ENCODE assay signal across 1 cellular context in the genomic region with DNA sequence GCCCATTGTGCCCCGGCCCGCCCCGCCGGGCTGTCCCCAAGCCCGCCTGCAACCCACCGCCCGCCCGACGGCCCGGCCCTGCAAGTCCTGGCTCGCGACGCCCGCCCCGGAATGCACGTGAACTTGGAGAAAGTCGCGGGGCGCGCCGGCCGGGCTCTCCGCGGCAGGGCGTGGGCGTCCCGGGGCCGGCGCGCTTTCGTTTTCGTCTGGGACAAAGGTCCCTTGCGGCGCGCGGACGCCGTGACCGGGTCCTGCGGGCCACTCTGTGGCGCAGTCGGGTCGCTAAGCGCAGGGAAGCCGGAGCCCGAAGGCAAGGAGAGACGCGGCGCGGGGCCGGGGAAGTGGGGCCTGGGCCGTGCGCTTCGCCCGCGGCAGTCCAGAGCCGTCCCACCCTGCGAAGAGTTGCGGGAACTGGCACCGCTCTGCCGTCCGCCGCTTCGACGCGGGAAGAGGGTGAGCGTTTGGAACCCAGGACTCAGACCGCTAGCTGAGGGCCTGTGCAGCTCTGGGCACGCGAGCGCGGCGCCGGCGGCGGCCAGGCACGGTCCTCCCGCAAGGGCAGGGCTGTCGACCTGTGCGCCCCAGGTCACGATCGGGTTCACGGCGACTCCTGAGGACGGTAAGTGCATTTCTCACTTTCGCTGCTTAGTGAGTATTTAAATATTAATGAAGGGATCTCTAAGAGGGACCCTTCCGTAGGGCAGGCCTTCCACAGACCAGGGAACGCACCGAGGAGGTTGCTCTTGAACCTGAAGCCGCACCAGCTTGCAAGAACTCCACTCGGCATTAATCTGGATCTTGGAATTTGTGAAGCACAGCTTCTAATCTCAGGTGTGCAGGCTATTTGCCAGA.
TF ChIP-seq lines count a peak whose summit lies in the region.

No MANE protein-coding gene starts in this region.

TF ChIP-seq in HepG2, 621 proteins besides CTCF, POLR2A, EP300 and RAD21 (continues in another document):
- TF ChIP-seq, protein P1, sequence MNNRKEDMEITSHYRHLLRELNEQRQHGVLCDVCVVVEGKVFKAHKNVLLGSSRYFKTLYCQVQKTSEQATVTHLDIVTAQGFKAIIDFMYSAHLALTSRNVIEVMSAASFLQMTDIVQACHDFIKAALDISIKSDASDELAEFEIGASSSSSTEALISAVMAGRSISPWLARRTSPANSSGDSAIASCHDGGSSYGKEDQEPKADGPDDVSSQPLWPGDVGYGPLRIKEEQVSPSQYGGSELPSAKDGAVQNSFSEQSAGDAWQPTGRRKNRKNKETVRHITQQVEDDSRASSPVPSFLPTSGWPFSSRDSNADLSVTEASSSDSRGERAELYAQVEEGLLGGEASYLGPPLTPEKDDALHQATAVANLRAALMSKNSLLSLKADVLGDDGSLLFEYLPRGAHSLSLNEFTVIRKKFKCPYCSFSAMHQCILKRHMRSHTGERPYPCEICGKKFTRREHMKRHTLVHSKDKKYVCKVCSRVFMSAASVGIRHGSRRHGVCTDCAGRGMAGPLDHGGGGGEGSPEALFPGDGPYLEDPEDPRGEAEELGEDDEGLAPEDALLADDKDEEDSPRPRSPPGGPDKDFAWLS (CRISPR knock-in tag; IDR thresholded peaks at IDR 0.05; ENCODE audit: borderline replicate concordance): no peak
- TF ChIP-seq, protein P2, sequence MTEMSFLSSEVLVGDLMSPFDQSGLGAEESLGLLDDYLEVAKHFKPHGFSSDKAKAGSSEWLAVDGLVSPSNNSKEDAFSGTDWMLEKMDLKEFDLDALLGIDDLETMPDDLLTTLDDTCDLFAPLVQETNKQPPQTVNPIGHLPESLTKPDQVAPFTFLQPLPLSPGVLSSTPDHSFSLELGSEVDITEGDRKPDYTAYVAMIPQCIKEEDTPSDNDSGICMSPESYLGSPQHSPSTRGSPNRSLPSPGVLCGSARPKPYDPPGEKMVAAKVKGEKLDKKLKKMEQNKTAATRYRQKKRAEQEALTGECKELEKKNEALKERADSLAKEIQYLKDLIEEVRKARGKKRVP (CRISPR knock-in tag; IDR thresholded peaks at IDR 0.05): no peak
- TF ChIP-seq, protein P3, sequence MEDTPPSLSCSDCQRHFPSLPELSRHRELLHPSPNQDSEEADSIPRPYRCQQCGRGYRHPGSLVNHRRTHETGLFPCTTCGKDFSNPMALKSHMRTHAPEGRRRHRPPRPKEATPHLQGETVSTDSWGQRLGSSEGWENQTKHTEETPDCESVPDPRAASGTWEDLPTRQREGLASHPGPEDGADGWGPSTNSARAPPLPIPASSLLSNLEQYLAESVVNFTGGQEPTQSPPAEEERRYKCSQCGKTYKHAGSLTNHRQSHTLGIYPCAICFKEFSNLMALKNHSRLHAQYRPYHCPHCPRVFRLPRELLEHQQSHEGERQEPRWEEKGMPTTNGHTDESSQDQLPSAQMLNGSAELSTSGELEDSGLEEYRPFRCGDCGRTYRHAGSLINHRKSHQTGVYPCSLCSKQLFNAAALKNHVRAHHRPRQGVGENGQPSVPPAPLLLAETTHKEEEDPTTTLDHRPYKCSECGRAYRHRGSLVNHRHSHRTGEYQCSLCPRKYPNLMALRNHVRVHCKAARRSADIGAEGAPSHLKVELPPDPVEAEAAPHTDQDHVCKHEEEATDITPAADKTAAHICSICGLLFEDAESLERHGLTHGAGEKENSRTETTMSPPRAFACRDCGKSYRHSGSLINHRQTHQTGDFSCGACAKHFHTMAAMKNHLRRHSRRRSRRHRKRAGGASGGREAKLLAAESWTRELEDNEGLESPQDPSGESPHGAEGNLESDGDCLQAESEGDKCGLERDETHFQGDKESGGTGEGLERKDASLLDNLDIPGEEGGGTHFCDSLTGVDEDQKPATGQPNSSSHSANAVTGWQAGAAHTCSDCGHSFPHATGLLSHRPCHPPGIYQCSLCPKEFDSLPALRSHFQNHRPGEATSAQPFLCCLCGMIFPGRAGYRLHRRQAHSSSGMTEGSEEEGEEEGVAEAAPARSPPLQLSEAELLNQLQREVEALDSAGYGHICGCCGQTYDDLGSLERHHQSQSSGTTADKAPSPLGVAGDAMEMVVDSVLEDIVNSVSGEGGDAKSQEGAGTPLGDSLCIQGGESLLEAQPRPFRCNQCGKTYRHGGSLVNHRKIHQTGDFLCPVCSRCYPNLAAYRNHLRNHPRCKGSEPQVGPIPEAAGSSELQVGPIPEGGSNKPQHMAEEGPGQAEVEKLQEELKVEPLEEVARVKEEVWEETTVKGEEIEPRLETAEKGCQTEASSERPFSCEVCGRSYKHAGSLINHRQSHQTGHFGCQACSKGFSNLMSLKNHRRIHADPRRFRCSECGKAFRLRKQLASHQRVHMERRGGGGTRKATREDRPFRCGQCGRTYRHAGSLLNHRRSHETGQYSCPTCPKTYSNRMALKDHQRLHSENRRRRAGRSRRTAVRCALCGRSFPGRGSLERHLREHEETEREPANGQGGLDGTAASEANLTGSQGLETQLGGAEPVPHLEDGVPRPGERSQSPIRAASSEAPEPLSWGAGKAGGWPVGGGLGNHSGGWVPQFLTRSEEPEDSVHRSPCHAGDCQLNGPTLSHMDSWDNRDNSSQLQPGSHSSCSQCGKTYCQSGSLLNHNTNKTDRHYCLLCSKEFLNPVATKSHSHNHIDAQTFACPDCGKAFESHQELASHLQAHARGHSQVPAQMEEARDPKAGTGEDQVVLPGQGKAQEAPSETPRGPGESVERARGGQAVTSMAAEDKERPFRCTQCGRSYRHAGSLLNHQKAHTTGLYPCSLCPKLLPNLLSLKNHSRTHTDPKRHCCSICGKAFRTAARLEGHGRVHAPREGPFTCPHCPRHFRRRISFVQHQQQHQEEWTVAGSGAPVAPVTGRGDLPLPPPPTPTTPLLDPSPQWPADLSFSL (CRISPR knock-in tag; IDR thresholded peaks at IDR 0.05): no peak
- TF ChIP-seq, protein P4, sequence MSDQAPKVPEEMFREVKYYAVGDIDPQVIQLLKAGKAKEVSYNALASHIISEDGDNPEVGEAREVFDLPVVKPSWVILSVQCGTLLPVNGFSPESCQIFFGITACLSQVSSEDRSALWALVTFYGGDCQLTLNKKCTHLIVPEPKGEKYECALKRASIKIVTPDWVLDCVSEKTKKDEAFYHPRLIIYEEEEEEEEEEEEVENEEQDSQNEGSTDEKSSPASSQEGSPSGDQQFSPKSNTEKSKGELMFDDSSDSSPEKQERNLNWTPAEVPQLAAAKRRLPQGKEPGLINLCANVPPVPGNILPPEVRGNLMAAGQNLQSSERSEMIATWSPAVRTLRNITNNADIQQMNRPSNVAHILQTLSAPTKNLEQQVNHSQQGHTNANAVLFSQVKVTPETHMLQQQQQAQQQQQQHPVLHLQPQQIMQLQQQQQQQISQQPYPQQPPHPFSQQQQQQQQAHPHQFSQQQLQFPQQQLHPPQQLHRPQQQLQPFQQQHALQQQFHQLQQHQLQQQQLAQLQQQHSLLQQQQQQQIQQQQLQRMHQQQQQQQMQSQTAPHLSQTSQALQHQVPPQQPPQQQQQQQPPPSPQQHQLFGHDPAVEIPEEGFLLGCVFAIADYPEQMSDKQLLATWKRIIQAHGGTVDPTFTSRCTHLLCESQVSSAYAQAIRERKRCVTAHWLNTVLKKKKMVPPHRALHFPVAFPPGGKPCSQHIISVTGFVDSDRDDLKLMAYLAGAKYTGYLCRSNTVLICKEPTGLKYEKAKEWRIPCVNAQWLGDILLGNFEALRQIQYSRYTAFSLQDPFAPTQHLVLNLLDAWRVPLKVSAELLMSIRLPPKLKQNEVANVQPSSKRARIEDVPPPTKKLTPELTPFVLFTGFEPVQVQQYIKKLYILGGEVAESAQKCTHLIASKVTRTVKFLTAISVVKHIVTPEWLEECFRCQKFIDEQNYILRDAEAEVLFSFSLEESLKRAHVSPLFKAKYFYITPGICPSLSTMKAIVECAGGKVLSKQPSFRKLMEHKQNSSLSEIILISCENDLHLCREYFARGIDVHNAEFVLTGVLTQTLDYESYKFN (CRISPR knock-in tag; conservative IDR thresholded peaks at IDR 0.05): no peak
- no peak for TF ChIP-seq ZKSCAN1 (IDR thresholded peaks at IDR 0.05; ENCODE audit: low read length)
- no peak for TF ChIP-seq MTF1 (CRISPR knock-in tag; IDR thresholded peaks at IDR 0.05)
- no peak for TF ChIP-seq ZNF235 (CRISPR knock-in tag; IDR thresholded peaks at IDR 0.05; ENCODE audit: borderline replicate concordance)
- TF ChIP-seq, protein P5, sequence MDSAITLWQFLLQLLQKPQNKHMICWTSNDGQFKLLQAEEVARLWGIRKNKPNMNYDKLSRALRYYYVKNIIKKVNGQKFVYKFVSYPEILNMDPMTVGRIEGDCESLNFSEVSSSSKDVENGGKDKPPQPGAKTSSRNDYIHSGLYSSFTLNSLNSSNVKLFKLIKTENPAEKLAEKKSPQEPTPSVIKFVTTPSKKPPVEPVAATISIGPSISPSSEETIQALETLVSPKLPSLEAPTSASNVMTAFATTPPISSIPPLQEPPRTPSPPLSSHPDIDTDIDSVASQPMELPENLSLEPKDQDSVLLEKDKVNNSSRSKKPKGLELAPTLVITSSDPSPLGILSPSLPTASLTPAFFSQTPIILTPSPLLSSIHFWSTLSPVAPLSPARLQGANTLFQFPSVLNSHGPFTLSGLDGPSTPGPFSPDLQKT (CRISPR knock-in tag; IDR thresholded peaks at IDR 0.05; ENCODE audit: borderline replicate concordance): no peak
- TF ChIP-seq KLF9 (CRISPR knock-in tag; IDR thresholded peaks at IDR 0.05; ENCODE audit: low read depth): no peak
- TF ChIP-seq ZNF446 (CRISPR knock-in tag; IDR thresholded peaks at IDR 0.05): no peak
- TF ChIP-seq ZNF777 (CRISPR knock-in tag; IDR thresholded peaks at IDR 0.05): peak; percentile 82
- TF ChIP-seq, protein P6, sequence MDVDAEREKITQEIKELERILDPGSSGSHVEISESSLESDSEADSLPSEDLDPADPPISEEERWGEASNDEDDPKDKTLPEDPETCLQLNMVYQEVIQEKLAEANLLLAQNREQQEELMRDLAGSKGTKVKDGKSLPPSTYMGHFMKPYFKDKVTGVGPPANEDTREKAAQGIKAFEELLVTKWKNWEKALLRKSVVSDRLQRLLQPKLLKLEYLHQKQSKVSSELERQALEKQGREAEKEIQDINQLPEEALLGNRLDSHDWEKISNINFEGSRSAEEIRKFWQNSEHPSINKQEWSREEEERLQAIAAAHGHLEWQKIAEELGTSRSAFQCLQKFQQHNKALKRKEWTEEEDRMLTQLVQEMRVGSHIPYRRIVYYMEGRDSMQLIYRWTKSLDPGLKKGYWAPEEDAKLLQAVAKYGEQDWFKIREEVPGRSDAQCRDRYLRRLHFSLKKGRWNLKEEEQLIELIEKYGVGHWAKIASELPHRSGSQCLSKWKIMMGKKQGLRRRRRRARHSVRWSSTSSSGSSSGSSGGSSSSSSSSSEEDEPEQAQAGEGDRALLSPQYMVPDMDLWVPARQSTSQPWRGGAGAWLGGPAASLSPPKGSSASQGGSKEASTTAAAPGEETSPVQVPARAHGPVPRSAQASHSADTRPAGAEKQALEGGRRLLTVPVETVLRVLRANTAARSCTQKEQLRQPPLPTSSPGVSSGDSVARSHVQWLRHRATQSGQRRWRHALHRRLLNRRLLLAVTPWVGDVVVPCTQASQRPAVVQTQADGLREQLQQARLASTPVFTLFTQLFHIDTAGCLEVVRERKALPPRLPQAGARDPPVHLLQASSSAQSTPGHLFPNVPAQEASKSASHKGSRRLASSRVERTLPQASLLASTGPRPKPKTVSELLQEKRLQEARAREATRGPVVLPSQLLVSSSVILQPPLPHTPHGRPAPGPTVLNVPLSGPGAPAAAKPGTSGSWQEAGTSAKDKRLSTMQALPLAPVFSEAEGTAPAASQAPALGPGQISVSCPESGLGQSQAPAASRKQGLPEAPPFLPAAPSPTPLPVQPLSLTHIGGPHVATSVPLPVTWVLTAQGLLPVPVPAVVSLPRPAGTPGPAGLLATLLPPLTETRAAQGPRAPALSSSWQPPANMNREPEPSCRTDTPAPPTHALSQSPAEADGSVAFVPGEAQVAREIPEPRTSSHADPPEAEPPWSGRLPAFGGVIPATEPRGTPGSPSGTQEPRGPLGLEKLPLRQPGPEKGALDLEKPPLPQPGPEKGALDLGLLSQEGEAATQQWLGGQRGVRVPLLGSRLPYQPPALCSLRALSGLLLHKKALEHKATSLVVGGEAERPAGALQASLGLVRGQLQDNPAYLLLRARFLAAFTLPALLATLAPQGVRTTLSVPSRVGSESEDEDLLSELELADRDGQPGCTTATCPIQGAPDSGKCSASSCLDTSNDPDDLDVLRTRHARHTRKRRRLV (CRISPR knock-in tag; IDR thresholded peaks at IDR 0.05): no peak
- TF ChIP-seq, protein P7, sequence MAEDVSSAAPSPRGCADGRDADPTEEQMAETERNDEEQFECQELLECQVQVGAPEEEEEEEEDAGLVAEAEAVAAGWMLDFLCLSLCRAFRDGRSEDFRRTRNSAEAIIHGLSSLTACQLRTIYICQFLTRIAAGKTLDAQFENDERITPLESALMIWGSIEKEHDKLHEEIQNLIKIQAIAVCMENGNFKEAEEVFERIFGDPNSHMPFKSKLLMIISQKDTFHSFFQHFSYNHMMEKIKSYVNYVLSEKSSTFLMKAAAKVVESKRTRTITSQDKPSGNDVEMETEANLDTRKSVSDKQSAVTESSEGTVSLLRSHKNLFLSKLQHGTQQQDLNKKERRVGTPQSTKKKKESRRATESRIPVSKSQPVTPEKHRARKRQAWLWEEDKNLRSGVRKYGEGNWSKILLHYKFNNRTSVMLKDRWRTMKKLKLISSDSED (CRISPR knock-in tag; IDR thresholded peaks at IDR 0.05): no peak
- TF ChIP-seq, protein P8, sequence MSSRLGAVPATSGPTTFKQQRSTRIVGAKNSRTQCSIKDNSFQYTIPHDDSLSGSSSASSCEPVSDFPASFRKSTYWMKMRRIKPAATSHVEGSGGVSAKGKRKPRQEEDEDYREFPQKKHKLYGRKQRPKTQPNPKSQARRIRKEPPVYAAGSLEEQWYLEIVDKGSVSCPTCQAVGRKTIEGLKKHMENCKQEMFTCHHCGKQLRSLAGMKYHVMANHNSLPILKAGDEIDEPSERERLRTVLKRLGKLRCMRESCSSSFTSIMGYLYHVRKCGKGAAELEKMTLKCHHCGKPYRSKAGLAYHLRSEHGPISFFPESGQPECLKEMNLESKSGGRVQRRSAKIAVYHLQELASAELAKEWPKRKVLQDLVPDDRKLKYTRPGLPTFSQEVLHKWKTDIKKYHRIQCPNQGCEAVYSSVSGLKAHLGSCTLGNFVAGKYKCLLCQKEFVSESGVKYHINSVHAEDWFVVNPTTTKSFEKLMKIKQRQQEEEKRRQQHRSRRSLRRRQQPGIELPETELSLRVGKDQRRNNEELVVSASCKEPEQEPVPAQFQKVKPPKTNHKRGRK (CRISPR knock-in tag; IDR thresholded peaks at IDR 0.05): no peak
- no peak for TF ChIP-seq ATF7 (IDR thresholded peaks at IDR 0.05)
- no peak for TF ChIP-seq ATF7 (CRISPR knock-in tag; IDR thresholded peaks at IDR 0.05)
- no peak for TF ChIP-seq FOXK2 (IDR thresholded peaks at IDR 0.05)
- no peak for TF ChIP-seq TSC22D2 (CRISPR knock-in tag; IDR thresholded peaks at IDR 0.05; ENCODE audit: borderline replicate concordance)
- TF ChIP-seq NCOR1 (IDR thresholded peaks at IDR 0.05; ENCODE audit: borderline replicate concordance, low read length): no peak
- TF ChIP-seq, protein P9, sequence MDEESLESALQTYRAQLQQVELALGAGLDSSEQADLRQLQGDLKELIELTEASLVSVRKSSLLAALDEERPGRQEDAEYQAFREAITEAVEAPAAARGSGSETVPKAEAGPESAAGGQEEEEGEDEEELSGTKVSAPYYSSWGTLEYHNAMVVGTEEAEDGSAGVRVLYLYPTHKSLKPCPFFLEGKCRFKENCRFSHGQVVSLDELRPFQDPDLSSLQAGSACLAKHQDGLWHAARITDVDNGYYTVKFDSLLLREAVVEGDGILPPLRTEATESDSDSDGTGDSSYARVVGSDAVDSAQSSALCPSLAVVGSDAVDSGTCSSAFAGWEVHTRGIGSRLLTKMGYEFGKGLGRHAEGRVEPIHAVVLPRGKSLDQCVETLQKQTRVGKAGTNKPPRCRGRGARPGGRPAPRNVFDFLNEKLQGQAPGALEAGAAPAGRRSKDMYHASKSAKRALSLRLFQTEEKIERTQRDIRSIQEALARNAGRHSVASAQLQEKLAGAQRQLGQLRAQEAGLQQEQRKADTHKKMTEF (CRISPR knock-in tag; IDR thresholded peaks at IDR 0.05): no peak
